ENCODE assay signal across 20 cellular contexts in genomic region chr11:127600674-127601073, GRCh38.
A peak's percentile ranks its signal among the peaks of the same experiment; 100 is the strongest.
DNase-seq lines count a peak whose midpoint lies in the region; ATAC-seq, FAIRE-seq and TF ChIP-seq lines count a peak whose summit lies in the region.
"Had no signal": no experiment of that assay in that cellular context is flagged by ENCODE, and none has a peak within 500 bp of the region (broad histone marks: within the 10 kb centered on the region; RNA-seq: fewer than 3 reads in every experiment).

No MANE protein-coding gene starts in this region.

- no peaks in the 10 kb centered on the region for H3K79me2 ChIP-seq in GM23338 (replicated peaks; ENCODE audit: insufficient read depth)
- H3K79me2 ChIP-seq in mammary epithelial cell (ENCODE audit: insufficient read depth, low read length) = no peaks in the 10 kb centered on the region

- H3K27ac Mint-ChIP-seq in GM23338 = no peak overlapping the region
- H3K27ac Mint-ChIP-seq: CD4-positive, CD25-positive, alpha-beta regulatory T cell; CD8-positive, alpha-beta memory T cell had no signal

- H3K4me1 Mint-ChIP-seq in GM23338 = peaks cover 14% of the 10 kb centered on the region
- H3K4me1 Mint-ChIP-seq: CD4-positive, CD25-positive, alpha-beta regulatory T cell; CD8-positive, alpha-beta memory T cell had no signal

- intact Hi-C loops in left colon (cut with DNase I, micrococcal nuclease) (no loop called here), mammary epithelial cell (cut with micrococcal nuclease) (no loop called here)

- H3K36me3 Mint-ChIP-seq in GM23338 (ENCODE audit: low read depth) = no peaks in the 10 kb centered on the region
- H3K36me3 Mint-ChIP-seq: CD4-positive, CD25-positive, alpha-beta regulatory T cell; CD8-positive, alpha-beta memory T cell had no signal

- no peak overlapping the region for H3K4me2 ChIP-seq in GM23338
- H3K4me2 ChIP-seq in mammary epithelial cell (ENCODE audit: insufficient read depth, low read depth, low read length) = no peak overlapping the region
- H3K4me2 ChIP-seq: KMS-11 had no signal

- H3K4me1 ChIP-seq in GM23338 (ENCODE audit: insufficient read depth) (peaks cover 16% of the 10 kb centered on the region; the same call in 1 of the 2 replicates), small intestine (ENCODE audit: control insufficient read depth in 2 of 2, insufficient read depth in 1 of 2, low read depth in 1 of 2, low read length in 1 of 2) (no peaks in the 10 kb centered on the region), mammary epithelial cell (ENCODE audit: insufficient read depth, low read length) (no peaks in the 10 kb centered on the region)
- H3K4me1 ChIP-seq: BE2C had no signal

- DNase-seq in GM23338 (ENCODE audit: low spot score) (no peak), NCI-H146 treated with DMSO at 0.1 percent for 48 hours (lab: John Stamatoyannopoulos, UW; ENCODE audit: unreplicated experiment) (peak; percentile 21), left colon (no peak), small intestine (peak; percentile 1), mammary epithelial cell (no peak)
- DNase-seq: ACHN; BE2C; C1 segment of cervical spinal cord; CD4-positive, CD25-positive, alpha-beta regulatory T cell; CD8-positive, alpha-beta memory T cell; COR-L47; DMS 273 treated with DMSO at 0.1 percent for 48 hours; DMS79; GF-D8 had no signal

- H3K27me3 Mint-ChIP-seq in GM23338 (ENCODE audit: insufficient read depth, low read depth, poor library complexity) = peaks cover 2% of the 10 kb centered on the region
- H3K27me3 Mint-ChIP-seq: CD4-positive, CD25-positive, alpha-beta regulatory T cell; CD8-positive, alpha-beta memory T cell had no signal

- no peaks in the 10 kb centered on the region for H3K9me3 Mint-ChIP-seq in GM23338

- H3K4me3 ChIP-seq in GM23338 (no peak overlapping the region), small intestine (ENCODE audit: low read depth in 1 of 2, low read length in 2 of 2) (no peak overlapping the region), mammary epithelial cell (replicated peaks in 1 of 3; ENCODE audit: insufficient read depth in 1 of 3, low read depth in 2 of 3, low read length in 3 of 3) (no peak overlapping the region)

- CTCF ChIA-PET in mammary epithelial cell (lab: Charles Lee; ENCODE audit: low non-redundant PET) = no interaction called here

- in situ Hi-C loops in mammary epithelial cell (cut with MboI; ENCODE audit: low sequenced_read_pairs in 2 of 2) = no loop called here

- 56 to 68% (median 60%) methylated on average over 2 of the region's 2 CpGs for WGBS in small intestine, 3 donors
- WGBS in mammary epithelial cell (ENCODE audit: low coverage, missing lambda C conversion rate) = 45% methylated on average over 2 of the region's 2 CpGs

- FAIRE-seq in small intestine (lab: Jason Lieb, UNC) = no peak
- FAIRE-seq: A204.1, H54 had no signal

- BruUV-seq in mammary epithelial cell (replicated peaks; lab: Mats Ljungman, UMichigan) = no TSS peak

- H4K20me1 ChIP-seq in GM23338 (replicated peaks; ENCODE audit: insufficient read depth) (no peaks in the 10 kb centered on the region), mammary epithelial cell (ENCODE audit: insufficient read depth, low read length) (no peaks in the 10 kb centered on the region)

- H3K36me3 ChIP-seq in GM23338 (ENCODE audit: insufficient read depth) (no peaks in the 10 kb centered on the region), small intestine (ENCODE audit: control insufficient read depth in 2 of 2, insufficient read depth in 2 of 2, low read length in 2 of 2) (no peaks in the 10 kb centered on the region), mammary epithelial cell (ENCODE audit: insufficient read depth, low read length) (no peaks in the 10 kb centered on the region)
- H3K36me3 ChIP-seq: BE2C had no signal

- H3F3A ChIP-seq in GM23338 (replicated peaks; ENCODE audit: low read depth) = no peaks in the 10 kb centered on the region

- H3K27ac ChIP-seq in GM23338 (ENCODE audit: low read depth) = no peak overlapping the region
- no peak overlapping the region for H3K27ac ChIP-seq in small intestine (ENCODE audit: low read depth in 1 of 2, low read length in 1 of 2)
- no peak overlapping the region for H3K27ac ChIP-seq in mammary epithelial cell (ENCODE audit: insufficient read depth, low read depth, low read length)
- H3K27ac ChIP-seq: KMS-11 had no signal

- H3K4me3 Mint-ChIP-seq in GM23338 = no peak overlapping the region
- H3K4me3 Mint-ChIP-seq: CD4-positive, CD25-positive, alpha-beta regulatory T cell; CD8-positive, alpha-beta memory T cell had no signal

- ATAC-seq in GM23338 (no peak), left colon (peak; percentile 72), GM21447 (IDR thresholded peaks at IDR 0.05; ENCODE audit: unreplicated experiment) (no peak), HG02642 (IDR thresholded peaks at IDR 0.05; ENCODE audit: poor library complexity, unreplicated experiment) (no peak)
- ATAC-seq: HCT116 had no signal

- peaks cover 9% of the 10 kb centered on the region for H3K9me2 ChIP-seq in GM23338 (ENCODE audit: insufficient read depth)

- no peak overlapping the region for H3K9ac ChIP-seq in mammary epithelial cell (ENCODE audit: insufficient read depth, low read length)
- H3K9ac ChIP-seq: KMS-11 had no signal

- H3K27me3 ChIP-seq in GM23338 (ENCODE audit: insufficient read depth) (no peaks in the 10 kb centered on the region), small intestine (ENCODE audit: control insufficient read depth in 2 of 2, insufficient read depth in 2 of 2, low read length in 2 of 2) (no peaks in the 10 kb centered on the region), mammary epithelial cell (ENCODE audit: insufficient read depth, low read length) (no peaks in the 10 kb centered on the region)
- H3K27me3 ChIP-seq: BE2C had no signal

- H3K9me3 ChIP-seq in small intestine (ENCODE audit: control insufficient read depth, low read depth) = no peaks in the 10 kb centered on the region
- H3K9me3 ChIP-seq in mammary epithelial cell (replicated peaks; ENCODE audit: insufficient read depth, low read length) = no peaks in the 10 kb centered on the region
- H3K9me3 ChIP-seq: BE2C had no signal

- peak overlapping the region; percentile 87 for H2AFZ ChIP-seq in GM23338
- H2AFZ ChIP-seq in mammary epithelial cell (ENCODE audit: low read depth, low read length) = no peak overlapping the region

- TF ChIP-seq CTCF in GM23338 (conservative IDR thresholded peaks at IDR 0.05; ENCODE audit: low read depth in 2 of 2) (no peak), mammary epithelial cell (conservative IDR thresholded peaks at IDR 0.05 in 1 of 2, IDR thresholded peaks at IDR 0.05 in 1 of 2; ENCODE audit: extremely low read depth in 1 of 2, insufficient read depth in 1 of 2, low read depth in 1 of 2, low read length in 2 of 2) (no peak)

- dilution Hi-C loops in mammary epithelial cell (cut with HindIII; ENCODE audit: low sequenced_read_pairs) = no loop called here

Comparison
In these comparisons a context has a peak if more than half of its experiments do, and no peak if none do; other contexts are left out.
1. DNase-seq: peak in NCI-H146 treated with DMSO at 0.1 percent for 48 hours (single experiment) and small intestine (single experiment); none in GM23338 (single experiment), left colon (0 of 2) and mammary epithelial cell (single experiment).